1 cellular context compared by ENCODE assay signal in the genomic region with DNA sequence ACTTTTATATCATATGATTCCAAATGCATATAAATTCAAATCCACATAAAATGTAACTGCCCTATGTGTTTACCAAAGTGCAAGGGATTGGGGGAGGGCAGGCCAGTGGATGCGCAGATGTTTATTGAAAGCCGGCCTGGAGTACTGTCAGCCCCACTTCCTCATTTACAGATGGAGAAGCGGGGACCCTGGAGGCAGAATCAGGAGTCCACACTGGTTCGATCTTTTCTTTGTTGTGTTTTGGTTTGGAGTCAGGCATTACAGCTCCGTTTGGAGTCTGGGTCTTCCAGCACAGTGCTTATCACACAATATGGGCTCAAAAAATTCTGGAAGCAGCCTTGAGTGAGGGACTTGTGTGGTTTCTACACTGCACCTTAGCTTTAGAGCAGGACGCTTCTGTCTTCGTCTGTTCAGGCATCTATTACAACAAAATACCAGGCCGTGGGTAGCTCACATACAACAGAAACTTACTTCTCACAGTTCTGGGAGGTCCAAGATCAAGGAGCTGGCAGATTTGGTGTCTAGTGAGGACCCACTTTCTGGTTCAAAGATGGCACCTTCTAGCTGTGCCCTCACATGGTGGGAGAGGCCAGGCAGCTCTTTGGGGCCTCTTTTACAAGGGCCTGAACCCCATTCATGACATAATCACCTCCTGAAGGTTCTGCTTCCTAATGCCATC.
A peak's percentile ranks its signal among the peaks of the same experiment; 100 is the strongest.
TF ChIP-seq lines count a peak whose summit lies in the region.

No MANE protein-coding gene starts in this region.

TF ChIP-seq in K562, 482 proteins besides CTCF, POLR2A, EP300 and RAD21 (continued from another document):
- TF ChIP-seq, protein P1, sequence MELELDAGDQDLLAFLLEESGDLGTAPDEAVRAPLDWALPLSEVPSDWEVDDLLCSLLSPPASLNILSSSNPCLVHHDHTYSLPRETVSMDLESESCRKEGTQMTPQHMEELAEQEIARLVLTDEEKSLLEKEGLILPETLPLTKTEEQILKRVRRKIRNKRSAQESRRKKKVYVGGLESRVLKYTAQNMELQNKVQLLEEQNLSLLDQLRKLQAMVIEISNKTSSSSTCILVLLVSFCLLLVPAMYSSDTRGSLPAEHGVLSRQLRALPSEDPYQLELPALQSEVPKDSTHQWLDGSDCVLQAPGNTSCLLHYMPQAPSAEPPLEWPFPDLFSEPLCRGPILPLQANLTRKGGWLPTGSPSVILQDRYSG (tag; conservative IDR thresholded peaks at IDR 0.05; ENCODE audit: low read depth), result peak; percentile 51; the same call in 1 of the 2 replicates
- TF ChIP-seq, protein P2, sequence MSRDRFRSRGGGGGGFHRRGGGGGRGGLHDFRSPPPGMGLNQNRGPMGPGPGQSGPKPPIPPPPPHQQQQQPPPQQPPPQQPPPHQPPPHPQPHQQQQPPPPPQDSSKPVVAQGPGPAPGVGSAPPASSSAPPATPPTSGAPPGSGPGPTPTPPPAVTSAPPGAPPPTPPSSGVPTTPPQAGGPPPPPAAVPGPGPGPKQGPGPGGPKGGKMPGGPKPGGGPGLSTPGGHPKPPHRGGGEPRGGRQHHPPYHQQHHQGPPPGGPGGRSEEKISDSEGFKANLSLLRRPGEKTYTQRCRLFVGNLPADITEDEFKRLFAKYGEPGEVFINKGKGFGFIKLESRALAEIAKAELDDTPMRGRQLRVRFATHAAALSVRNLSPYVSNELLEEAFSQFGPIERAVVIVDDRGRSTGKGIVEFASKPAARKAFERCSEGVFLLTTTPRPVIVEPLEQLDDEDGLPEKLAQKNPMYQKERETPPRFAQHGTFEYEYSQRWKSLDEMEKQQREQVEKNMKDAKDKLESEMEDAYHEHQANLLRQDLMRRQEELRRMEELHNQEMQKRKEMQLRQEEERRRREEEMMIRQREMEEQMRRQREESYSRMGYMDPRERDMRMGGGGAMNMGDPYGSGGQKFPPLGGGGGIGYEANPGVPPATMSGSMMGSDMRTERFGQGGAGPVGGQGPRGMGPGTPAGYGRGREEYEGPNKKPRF (IDR thresholded peaks at IDR 0.05; ENCODE audit: low read depth, low read length), result no peak
- TF ChIP-seq PTRF (tag; IDR thresholded peaks at IDR 0.05) (0 out of 2 replicates have a peak, but pooled peaks have one; percentile 55), ZZZ3 (IDR thresholded peaks at IDR 0.05) (no peak), PRPF4 (IDR thresholded peaks at IDR 0.05; ENCODE audit: insufficient read depth, low read depth, low read length, poor library complexity, severe bottlenecking) (no peak), POLR2H (tag; IDR thresholded peaks at IDR 0.05; ENCODE audit: low read depth) (no peak), EHMT2 (IDR thresholded peaks at IDR 0.05) (no peak), NFXL1 (CRISPR knock-in tag; IDR thresholded peaks at IDR 0.05) (0 out of 2 replicates have a peak, but pooled peaks have one; percentile 13), XRCC5 (IDR thresholded peaks at IDR 0.05; ENCODE audit: low read depth, low read length) (no peak), SMARCE1 (IDR thresholded peaks at IDR 0.05) (peak; percentile 49; the same call in 1 of the 2 replicates)
